Comparison of ENCODE assay signal across 8 cellular contexts in genomic region chr9:136886610-136887597, GRCh38. TPM values are rescaled to one million over a fixed set of nuclear protein-coding genes. Genes with fewer than 3 reads are reported as not detected.
DNase-seq lines count a peak whose midpoint lies in the region; ATAC-seq and TF ChIP-seq lines count a peak whose summit lies in the region.

No MANE protein-coding gene starts in this region.

- H3K4me3 ChIP-seq in foreskin fibroblast (ENCODE audit: low read depth in 1 of 2, low read length in 2 of 2), result peak overlapping the region; percentile 66 to 84

- no peaks in the 10 kb centered on the region for H3K9me3 Mint-ChIP-seq in activated T-cell treated with anti-CD3 and anti-CD28 coated beads, Interleukin-2, amount 50 U/mL, for 72 hours

- H3K27me3 Mint-ChIP-seq in activated T-cell treated with anti-CD3 and anti-CD28 coated beads, Interleukin-2, amount 50 U/mL, for 72 hours (ENCODE audit: low read depth), result no peaks in the 10 kb centered on the region

- peaks cover 0 to 8% of the 10 kb centered on the region in 2 donors for H3K36me3 Mint-ChIP-seq in activated T-cell treated with anti-CD3 and anti-CD28 coated beads, Interleukin-2, amount 50 U/mL, for 72 hours (ENCODE audit: insufficient read depth in 2 of 2)

- DNase-seq in NCI-H2029 (lab: John Stamatoyannopoulos, UW) (peak; percentile 52), NCI-H2029 treated with DMSO at 0.1 percent for 48 hours (lab: John Stamatoyannopoulos, UW) (no peak), KBM-7 (peak; percentile 24), foreskin fibroblast (peak in 1 of 2 donors; percentile 50), omental fat pad (ENCODE audit: low spot score) (no peak), NCI-H2227 treated with DMSO at 0.1 percent for 48 hours (lab: John Stamatoyannopoulos, UW) (no peak)
- peak; percentile 54 to 61 for DNase-seq in activated T-cell treated with anti-CD3 and anti-CD28 coated beads, Interleukin-2, amount 50 U/mL, for 72 hours

- TF ChIP-seq CTCF in foreskin fibroblast (IDR thresholded peaks at IDR 0.05; ENCODE audit: low read depth, low read length) (no peak), omental fat pad (IDR thresholded peaks at IDR 0.05) (no peak)

- H3K4me1 Mint-ChIP-seq in activated T-cell treated with anti-CD3 and anti-CD28 coated beads, Interleukin-2, amount 50 U/mL, for 72 hours (ENCODE audit: low read depth), result peaks cover 38% of the 10 kb centered on the region

- in situ Hi-C loops in KBM-7 (cut with MboI; ENCODE audit: low pct_unique_long_range_greater_than_20kb, low sequenced_read_pairs), result no loop called here

- H3K4me3 Mint-ChIP-seq in activated T-cell treated with anti-CD3 and anti-CD28 coated beads, Interleukin-2, amount 50 U/mL, for 72 hours, result peak overlapping the region; percentile 88 to 98

- peak; percentile 38 for ATAC-seq in GM21528 (IDR thresholded peaks at IDR 0.05; ENCODE audit: low FRiP score, unreplicated experiment)
- ATAC-seq in activated T-cell treated with anti-CD3 and anti-CD28 coated beads, Interleukin-2, amount 50 U/mL, for 72 hours (replicated peaks in 1 of 2), result no peak
- peak; percentile 65 for ATAC-seq in omental fat pad (ENCODE audit: low FRiP score)

- peak overlapping the region; percentile 82 for H3K27ac Mint-ChIP-seq in activated T-cell treated with anti-CD3 and anti-CD28 coated beads, Interleukin-2, amount 50 U/mL, for 72 hours

RNA-seq across cellular contexts. Expression of gene TRAF2, which starts 0.6 kb away (rescaled TPM):
- 10 to 100 TPM; 53.5 to 73.3 TPM for total RNA-seq in activated T-cell treated with anti-CD3 and anti-CD28 coated beads, Interleukin-2, amount 50 U/mL, for 72 hours
- 1 to 10 TPM; 3.2 to 9.1 (median 5.1) TPM for total RNA-seq in omental fat pad

RNA-seq across cellular contexts. Expression of gene EDF1, which starts 20.8 kb away (rescaled TPM):
- total RNA-seq in activated T-cell treated with anti-CD3 and anti-CD28 coated beads, Interleukin-2, amount 50 U/mL, for 72 hours, result 100 to 1,000 TPM; 254 to 267 TPM
- 100 to 1,000 TPM; 281 to 323 (median 308) TPM for total RNA-seq in omental fat pad

RNA-seq across cellular contexts. Expression of gene MAMDC4, which starts 34.8 kb away (rescaled TPM):
- 10 to 100 TPM; 11.7 to 14.8 TPM for total RNA-seq in activated T-cell treated with anti-CD3 and anti-CD28 coated beads, Interleukin-2, amount 50 U/mL, for 72 hours
- total RNA-seq in omental fat pad, result 1 to 10 TPM; 1.4 to 3.9 (median 1.7) TPM

RNA-seq across cellular contexts. Expression of gene PHPT1, which starts 37.7 kb away (rescaled TPM):
- total RNA-seq in activated T-cell treated with anti-CD3 and anti-CD28 coated beads, Interleukin-2, amount 50 U/mL, for 72 hours, result 100 to 1,000 TPM in 1 of 2 donors, 10 to 100 TPM in 1; 95.7 to 111 TPM
- total RNA-seq in omental fat pad, result 10 to 100 TPM; 27.1 to 53.9 (median 40.9) TPM

RNA-seq across cellular contexts. Expression of gene AJM1, which starts 44.6 kb away (rescaled TPM):
- 1 to 10 TPM; 5.3 to 5.7 TPM for total RNA-seq in activated T-cell treated with anti-CD3 and anti-CD28 coated beads, Interleukin-2, amount 50 U/mL, for 72 hours
- total RNA-seq in omental fat pad, result 1 to 10 TPM in 1 of 4 donors, under 1 TPM in 3; 0.72 to 2.5 (median 0.78) TPM

Comparison
In these comparisons a context has a peak if more than half of its experiments do, and no peak if none do; other contexts are left out.
1. DNase-seq: peak in NCI-H2029 (single experiment), KBM-7 (single experiment) and activated T-cell treated with anti-CD3 and anti-CD28 coated beads, Interleukin-2, amount 50 U/mL, for 72 hours (2 of 2); none in NCI-H2029 treated with DMSO at 0.1 percent for 48 hours (single experiment), omental fat pad (single experiment) and NCI-H2227 treated with DMSO at 0.1 percent for 48 hours (single experiment).
2. ATAC-seq: peak in GM21528 (single experiment) and omental fat pad (single experiment); none in activated T-cell treated with anti-CD3 and anti-CD28 coated beads, Interleukin-2, amount 50 U/mL, for 72 hours (0 of 2).
3. RNA of gene TRAF2, which starts 0.6 kb away (total RNA-seq): 53.5 to 73.3 TPM in activated T-cell treated with anti-CD3 and anti-CD28 coated beads, Interleukin-2, amount 50 U/mL, for 72 hours; 3.2 to 9.1 TPM in omental fat pad; every median in the first group is over 4 times any median in the second.